8 cellular contexts compared by ENCODE assay signal in genomic region chr4:94995684-94996394, GRCh38.
DNase-seq lines count a peak whose midpoint lies in the region; ATAC-seq and TF ChIP-seq lines count a peak whose summit lies in the region.

No MANE protein-coding gene starts in this region.

- TF ChIP-seq CTCF in astrocyte of the spinal cord (IDR thresholded peaks at IDR 0.05; ENCODE audit: low read depth, low read length) (no peak), tibial artery (IDR thresholded peaks at IDR 0.05) (no peak)

- no peaks in the 10 kb centered on the region for H3K27me3 ChIP-seq in layer of hippocampus (ENCODE audit: control insufficient read depth, insufficient read depth, low read length)
- no peaks in the 10 kb centered on the region for H3K27me3 ChIP-seq in tibial artery

- H3K27ac ChIP-seq in layer of hippocampus (ENCODE audit: low read depth, low read length) (peak overlapping the region; percentile 60), tibial artery (peak overlapping the region; percentile 16 to 20)

- H3K9me3 Mint-ChIP-seq in activated T-cell treated with anti-CD3 and anti-CD28 coated beads, Interleukin-2, amount 50 U/mL, for 4 hours = no peaks in the 10 kb centered on the region

- no peak for DNase-seq in activated T-cell treated with anti-CD3 and anti-CD28 coated beads, Interleukin-2, amount 50 U/mL, for 4 hours
- DNase-seq in activated T-cell treated with anti-CD3 and anti-CD28 coated beads for 4 hours = no peak
- peak; percentile 69 for DNase-seq in astrocyte of the spinal cord (ENCODE audit: low read depth, low spot score)
- DNase-seq in tibial artery = peak in 1 of 2 donors; percentile 65
- DNase-seq in stimulated activated CD4-positive, alpha-beta T cell treated with anti-CD3 and anti-CD28 coated beads, Interleukin-12 subunit alpha, Interleukin-12 subunit beta, amount 100 ng/mL, for 4 hours = no peak

- H3K4me3 Mint-ChIP-seq in activated T-cell treated with anti-CD3 and anti-CD28 coated beads, Interleukin-2, amount 50 U/mL, for 4 hours = no peak overlapping the region

- in situ Hi-C loops in astrocyte of the spinal cord (cut with HindIII; ENCODE audit: low sequenced_read_pairs) = no loop called here

- intact Hi-C loops in tibial artery (cut with DNase I; ENCODE audit: low total_unique reads) = no loop called here

- ATAC-seq in activated T-cell treated with anti-CD3 and anti-CD28 coated beads, Interleukin-2, amount 50 U/mL, for 4 hours = peak; percentile 52 to 58
- ATAC-seq in GM18858 (IDR thresholded peaks at IDR 0.05; ENCODE audit: unreplicated experiment) (no peak), GM21447 (IDR thresholded peaks at IDR 0.05; ENCODE audit: unreplicated experiment) (no peak)

- no peaks in the 10 kb centered on the region for H3K9me3 ChIP-seq in tibial artery

- peaks cover 4% of the 10 kb centered on the region for H3K4me1 Mint-ChIP-seq in activated T-cell treated with anti-CD3 and anti-CD28 coated beads, Interleukin-2, amount 50 U/mL, for 4 hours (ENCODE audit: low read depth)

- no peak overlapping the region for H3K4me3 ChIP-seq in astrocyte of the spinal cord (ENCODE audit: low read depth, low read length)
- no peak overlapping the region for H3K4me3 ChIP-seq in tibial artery

- H3K27me3 Mint-ChIP-seq in activated T-cell treated with anti-CD3 and anti-CD28 coated beads, Interleukin-2, amount 50 U/mL, for 4 hours (ENCODE audit: low read depth) = no peaks in the 10 kb centered on the region

- no peaks in the 10 kb centered on the region for H3K36me3 ChIP-seq in tibial artery

- H3K4me1 ChIP-seq in tibial artery = peaks cover 0 to 9% (median 4%) of the 10 kb centered on the region in 4 donors

- no peaks in the 10 kb centered on the region for H3K36me3 Mint-ChIP-seq in activated T-cell treated with anti-CD3 and anti-CD28 coated beads, Interleukin-2, amount 50 U/mL, for 4 hours (ENCODE audit: insufficient read depth)

Comparison
In these comparisons a context has a peak if more than half of its experiments do, and no peak if none do; other contexts are left out.
1. ATAC-seq: peak in activated T-cell treated with anti-CD3 and anti-CD28 coated beads, Interleukin-2, amount 50 U/mL, for 4 hours (2 of 2); none in GM18858 (single experiment) and GM21447 (single experiment).